7 cellular contexts compared by ENCODE assay signal in the genomic region with DNA sequence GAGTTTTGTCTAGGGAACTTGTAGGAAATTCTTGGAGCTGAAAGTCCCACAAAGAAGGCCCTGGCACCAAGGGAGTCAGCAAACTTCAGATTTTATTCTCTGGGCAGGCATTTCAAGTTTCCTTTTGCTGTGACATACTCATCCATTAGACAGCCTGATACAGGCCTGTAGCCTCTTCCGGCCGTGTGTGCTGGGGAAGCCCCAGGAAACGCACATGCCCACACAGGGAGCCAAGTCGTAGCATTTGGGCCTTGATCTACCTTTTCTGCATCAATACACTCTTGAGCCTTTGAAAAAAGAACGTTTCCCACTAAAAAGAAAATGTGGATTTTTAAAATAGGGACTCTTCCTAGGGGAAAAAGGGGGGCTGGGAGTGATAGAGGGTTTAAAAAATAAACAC. TPM values are rescaled to one million over a fixed set of nuclear protein-coding genes. Genes with fewer than 3 reads are reported as not detected.
A peak's percentile ranks its signal among the peaks of the same experiment; 100 is the strongest.
DNase-seq lines count a peak whose midpoint lies in the region; ATAC-seq and TF ChIP-seq lines count a peak whose summit lies in the region.

No MANE protein-coding gene starts in this region.

- H3K4me1 Mint-ChIP-seq in stimulated activated naive CD8-positive, alpha-beta T cell treated with anti-CD3 and anti-CD28 coated beads, Interleukin-15, amount 100 ng/mL, for 72 hours = peaks cover 60% of the 10 kb centered on the region

- peak; percentile 80 for ATAC-seq in GM21390 (IDR thresholded peaks at IDR 0.05; ENCODE audit: unreplicated experiment)
- peak; percentile 71 for ATAC-seq in HG03469 (IDR thresholded peaks at IDR 0.05; ENCODE audit: unreplicated experiment)
- ATAC-seq in stimulated activated naive CD8-positive, alpha-beta T cell treated with anti-CD3 and anti-CD28 coated beads, Interleukin-15, amount 100 ng/mL, for 72 hours = peak; percentile 77
- ATAC-seq in upper lobe of right lung = no peak

- peak overlapping the region; percentile 71 to 94 for H3K27ac Mint-ChIP-seq in stimulated activated naive CD8-positive, alpha-beta T cell treated with anti-CD3 and anti-CD28 coated beads, Interleukin-15, amount 100 ng/mL, for 72 hours

- H3K27ac ChIP-seq in upper lobe of right lung = no peak overlapping the region

- no peak for TF ChIP-seq CTCF in upper lobe of right lung (IDR thresholded peaks at IDR 0.05)

- no peak overlapping the region for H3K4me3 ChIP-seq in upper lobe of right lung

- no peaks in the 10 kb centered on the region for H3K9me3 ChIP-seq in upper lobe of right lung

- no peaks in the 10 kb centered on the region for H3K27me3 Mint-ChIP-seq in stimulated activated naive CD8-positive, alpha-beta T cell treated with anti-CD3 and anti-CD28 coated beads, Interleukin-15, amount 100 ng/mL, for 72 hours

- no peaks in the 10 kb centered on the region for H3K4me1 ChIP-seq in upper lobe of right lung

- H3K9me3 Mint-ChIP-seq in stimulated activated naive CD8-positive, alpha-beta T cell treated with anti-CD3 and anti-CD28 coated beads, Interleukin-15, amount 100 ng/mL, for 72 hours = peaks cover 0 to 6% of the 10 kb centered on the region in 2 donors

- intact Hi-C loops in upper lobe of right lung (cut with DNase I) = no loop called here

- no peaks in the 10 kb centered on the region for H3K27me3 ChIP-seq in upper lobe of right lung

- H3K36me3 ChIP-seq in upper lobe of right lung = no peaks in the 10 kb centered on the region

- H3K4me3 Mint-ChIP-seq in stimulated activated naive CD8-positive, alpha-beta T cell treated with anti-CD3 and anti-CD28 coated beads, Interleukin-15, amount 100 ng/mL, for 72 hours = peak overlapping the region; percentile 34 to 73

- DNase-seq in activated gamma-delta T cell (lab: John Stamatoyannopoulos, UW) (peak; percentile 19), GM19238 (ENCODE audit: insufficient read length, low spot score) (no peak), upper lobe of right lung (no peak), cerebellar nuclear complex (lab: John Stamatoyannopoulos, UW) (no peak)
- DNase-seq in stimulated activated naive CD8-positive, alpha-beta T cell treated with anti-CD3 and anti-CD28 coated beads, Interleukin-15, amount 100 ng/mL, for 72 hours = peak in 1 of 2 donors; percentile 58

RNA-seq across cellular contexts. Expression of gene TIGIT, which starts 15.0 kb away (rescaled TPM):
- 1.7 TPM for total RNA-seq in upper lobe of right lung
